8 cellular contexts compared by ENCODE assay signal in genomic region chr6:163413345-163414116, GRCh38. TPM values are rescaled to one million over a fixed set of nuclear protein-coding genes. Genes with fewer than 3 reads are reported as not detected.
DNase-seq lines count a peak whose midpoint lies in the region; ATAC-seq and TF ChIP-seq lines count a peak whose summit lies in the region.

No MANE protein-coding gene starts in this region.

- TF ChIP-seq CTCF in KMS-11 (conservative IDR thresholded peaks at IDR 0.05; ENCODE audit: low read depth, low read length) = no peak
- TF ChIP-seq CTCF in type B pancreatic cell (conservative IDR thresholded peaks at IDR 0.05) = no peak

- H3K4me3 ChIP-seq in KMS-11 (IDR thresholded peaks at IDR 0.05; ENCODE audit: insufficient read depth, low read depth, low read length) = no peak overlapping the region

- peak overlapping the region; percentile 97 for H3K27ac ChIP-seq in KMS-11

- peak overlapping the region; percentile 89 for H2AFZ ChIP-seq in KMS-11 (ENCODE audit: low read depth)

- H3K4me2 ChIP-seq in KMS-11 = peak overlapping the region; percentile 96

- ATAC-seq in GM21737 (IDR thresholded peaks at IDR 0.05; ENCODE audit: unreplicated experiment) (peak; percentile 45), left cardiac atrium (peak; percentile 92 to 94)

- DNase-seq in GDM1 (lab: John Stamatoyannopoulos, UW) (peak; percentile 88), T-helper 1 cell (peak; percentile 61 to 93 (median 86)), amniotic epithelial cell (ENCODE audit: low read depth) (peak; percentile 86), left cardiac atrium (peak; percentile 91), posterior vena cava (ENCODE audit: low spot score) (peak; percentile 97), type B pancreatic cell (ENCODE audit: extremely low spot score, unreplicated experiment) (peak; percentile 95)

- H3K27ac Mint-ChIP-seq in type B pancreatic cell = peak overlapping the region; percentile 83

- peak overlapping the region; percentile 95 for H3K9ac ChIP-seq in KMS-11

- peak overlapping the region; percentile 92 for H3K4me3 Mint-ChIP-seq in type B pancreatic cell

- H3K4me1 Mint-ChIP-seq in type B pancreatic cell (ENCODE audit: unreplicated experiment) = peaks cover 22% of the 10 kb centered on the region

- H3K36me3 Mint-ChIP-seq in type B pancreatic cell = no peaks in the 10 kb centered on the region

- peaks cover 17% of the 10 kb centered on the region for H4K20me1 ChIP-seq in KMS-11 (ENCODE audit: insufficient read depth)

- H3K27me3 Mint-ChIP-seq in type B pancreatic cell = no peaks in the 10 kb centered on the region

- peaks cover 28% of the 10 kb centered on the region for H3K4me1 ChIP-seq in KMS-11 (ENCODE audit: low read depth, poor library complexity, severe bottlenecking)

- no peaks in the 10 kb centered on the region for H3K27me3 ChIP-seq in KMS-11 (ENCODE audit: insufficient read depth, low read depth)

- H3K79me2 ChIP-seq in KMS-11 (ENCODE audit: insufficient read depth, low read depth) = peaks cover 32% of the 10 kb centered on the region

- H3K9me3 Mint-ChIP-seq in type B pancreatic cell = no peaks in the 10 kb centered on the region

- H3K36me3 ChIP-seq in KMS-11 (ENCODE audit: insufficient read depth) = no peaks in the 10 kb centered on the region

- intact Hi-C loops in left cardiac atrium (cut with DNase I) (loop anchor here (5.0 to 10.0 kb wide), 4 partner anchors 119 to 559 kb away; no protein-coding TSS in a partner anchor), posterior vena cava (cut with DNase I) (loop anchor here in 1 of 2 donors (10.0 kb wide), 1 partner anchor 671 kb away; no protein-coding TSS in a partner anchor)

RNA-seq across cellular contexts. Expression of gene QKI, which starts 1.0 kb away (rescaled TPM):
- total RNA-seq in left cardiac atrium (100 to 1,000 TPM; 317 to 351 TPM), posterior vena cava (100 to 1,000 TPM; 116 to 138 TPM), type B pancreatic cell (ENCODE audit: low replicate concordance) (50.4 and 150 TPM in 2 replicates)
